12 cellular contexts compared by ENCODE assay signal in genomic region chr2:62266433-62267038, GRCh38.
DNase-seq lines count a peak whose midpoint lies in the region; ATAC-seq and TF ChIP-seq lines count a peak whose summit lies in the region.
"Had no signal": no experiment of that assay in that cellular context is flagged by ENCODE, and none has a peak within 500 bp of the region (broad histone marks: within the 10 kb centered on the region; RNA-seq: fewer than 3 reads in every experiment).

No MANE protein-coding gene starts in this region.

- H3K14ac ChIP-seq in mesenchymal stem cell (ENCODE audit: low read length in 2 of 2), result no peak overlapping the region

- DNase-seq in AG09309 (ENCODE audit: low read depth) (peak; percentile 51), endodermal cell (peak; percentile 62), mesenchymal stem cell (peak; percentile 92), upper lobe of right lung (no peak), NCI-H526 (lab: John Stamatoyannopoulos, UW) (no peak), NCI-H2081 treated with DMSO at 0.1 percent for 48 hours (lab: John Stamatoyannopoulos, UW) (no peak)
- DNase-seq in activated CD4-positive, alpha-beta T cell treated with anti-CD3 and anti-CD28 coated beads for 1 hour, result no peak
- DNase-seq: NCI-H1417 treated with DMSO at 0.1 percent for 48 hours had no signal

- H3K9me3 ChIP-seq in HUES6 (ENCODE audit: control insufficient read depth, insufficient read depth, low read depth, low read length), result peaks cover 11% of the 10 kb centered on the region
- H3K9me3 ChIP-seq in endodermal cell (ENCODE audit: control insufficient read depth, low read length), result no peaks in the 10 kb centered on the region
- H3K9me3 ChIP-seq in mesenchymal stem cell (ENCODE audit: control insufficient read depth, low read length), result no peaks in the 10 kb centered on the region
- H3K9me3 ChIP-seq in upper lobe of right lung, result no peaks in the 10 kb centered on the region
- H3K9me3 ChIP-seq: right atrium auricular region had no signal

- peak overlapping the region; percentile 48 for H4K91ac ChIP-seq in mesenchymal stem cell (ENCODE audit: low read length)

- H3K4me2 ChIP-seq in mesenchymal stem cell (ENCODE audit: low read length, poor library complexity, severe bottlenecking), result no peak overlapping the region

- H2BK120ac ChIP-seq in mesenchymal stem cell (ENCODE audit: low read depth, low read length), result no peak overlapping the region

- no peak overlapping the region for H2AFZ ChIP-seq in mesenchymal stem cell (ENCODE audit: low read depth, low read length)

- no peak overlapping the region for H2AK5ac ChIP-seq in mesenchymal stem cell (ENCODE audit: low read length, severe bottlenecking)

- H3K9me3 Mint-ChIP-seq in endodermal cell, result peaks cover 4% of the 10 kb centered on the region

- H3K4me3 ChIP-seq in AG09309 (ENCODE audit: control insufficient read depth, low read depth, low read length) (no peak overlapping the region), HUES6 (ENCODE audit: low read depth, low read length) (peak overlapping the region; percentile 27; the same call in 1 of the 2 replicates), endodermal cell (ENCODE audit: low read length) (no peak overlapping the region), mesenchymal stem cell (ENCODE audit: insufficient read depth in 1 of 2, low read depth in 1 of 2, low read length in 2 of 2) (no peak overlapping the region), upper lobe of right lung (no peak overlapping the region)
- H3K4me3 ChIP-seq: BLaER1 treated with 17β-estradiol and CSF1 and Interleukin-3, amounts not matched to agents 10 nM and 100 nM; right atrium auricular region had no signal

- H3K36me3 ChIP-seq in HUES6 (ENCODE audit: control insufficient read depth, insufficient read depth, low read length) (no peaks in the 10 kb centered on the region), endodermal cell (ENCODE audit: control insufficient read depth, insufficient read depth, low read length) (no peaks in the 10 kb centered on the region), mesenchymal stem cell (ENCODE audit: control insufficient read depth in 1 of 2, insufficient read depth in 2 of 2, low read depth in 1 of 2, low read length in 2 of 2) (no peaks in the 10 kb centered on the region), upper lobe of right lung (no peaks in the 10 kb centered on the region)
- H3K36me3 ChIP-seq: BLaER1 treated with 17β-estradiol and CSF1 and Interleukin-3, amounts not matched to agents 10 nM and 100 nM; right atrium auricular region had no signal

- peak overlapping the region; percentile 11 for H3K27ac Mint-ChIP-seq in endodermal cell

- no peak overlapping the region for H3K4me3 Mint-ChIP-seq in endodermal cell

- H3K18ac ChIP-seq in mesenchymal stem cell (ENCODE audit: low read depth in 1 of 2, low read length in 2 of 2), result peak overlapping the region; percentile 34 to 81

- no peaks in the 10 kb centered on the region for H3K36me3 Mint-ChIP-seq in endodermal cell (ENCODE audit: low read depth)

- ATAC-seq in upper lobe of right lung, result no peak

- TF ChIP-seq CTCF in AG09309 (IDR thresholded peaks at IDR 0.05; ENCODE audit: control insufficient read depth, insufficient read depth, low read depth, low read length, missing control alignments), result no peak
- TF ChIP-seq CTCF in endodermal cell (conservative IDR thresholded peaks at IDR 0.05), result no peak
- TF ChIP-seq CTCF in upper lobe of right lung (IDR thresholded peaks at IDR 0.05), result no peak

- peak overlapping the region; percentile 12 for H2BK15ac ChIP-seq in mesenchymal stem cell (ENCODE audit: low read depth, poor library complexity, severe bottlenecking)

- no peak overlapping the region for H2BK5ac ChIP-seq in mesenchymal stem cell (ENCODE audit: low read depth, low read length, poor library complexity, severe bottlenecking)

- H3K27me3 ChIP-seq in HUES6 (ENCODE audit: control insufficient read depth, insufficient read depth, low read length) (no peaks in the 10 kb centered on the region), endodermal cell (ENCODE audit: control insufficient read depth, insufficient read depth, low read length, poor library complexity, severe bottlenecking) (no peaks in the 10 kb centered on the region), mesenchymal stem cell (ENCODE audit: control insufficient read depth in 1 of 2, insufficient read depth in 1 of 2, low read length in 2 of 2) (no peaks in the 10 kb centered on the region), upper lobe of right lung (no peaks in the 10 kb centered on the region)
- H3K27me3 ChIP-seq: BLaER1 treated with 17β-estradiol and CSF1 and Interleukin-3, amounts not matched to agents 10 nM and 100 nM; right atrium auricular region had no signal

- 74 to 88% methylated on average over 3 to 7 of the region's 7 CpGs for WGBS in endodermal cell (ENCODE audit: insufficient coverage in 1 of 2, insufficient read length in 1 of 2), 2 experiments
- WGBS in mesenchymal stem cell, result 42% methylated on average over 7 of the region's 7 CpGs

- peak overlapping the region; percentile 91 for H4K8ac ChIP-seq in mesenchymal stem cell (ENCODE audit: low read length)

- H2BK12ac ChIP-seq in mesenchymal stem cell (ENCODE audit: low read length in 2 of 2), result peak overlapping the region; percentile 19 to 29

- no peaks in the 10 kb centered on the region for H3K79me1 ChIP-seq in mesenchymal stem cell (replicated peaks; ENCODE audit: low read length, poor library complexity, severe bottlenecking)

- H3K27me3 Mint-ChIP-seq in endodermal cell (ENCODE audit: insufficient read depth), result no peaks in the 10 kb centered on the region

- peaks cover 6% of the 10 kb centered on the region for H3K4me1 Mint-ChIP-seq in endodermal cell

- intact Hi-C loops in upper lobe of right lung (cut with DNase I), result no loop called here

- H3K23ac ChIP-seq in mesenchymal stem cell (ENCODE audit: low read length in 2 of 2), result no peak overlapping the region

- H3K27ac ChIP-seq in HUES6 (ENCODE audit: low read depth, low read length), result peak overlapping the region; percentile 17; the same call in 1 of the 2 replicates
- no peak overlapping the region for H3K27ac ChIP-seq in endodermal cell (ENCODE audit: low read depth, low read length)
- H3K27ac ChIP-seq in mesenchymal stem cell (ENCODE audit: low read length, poor library complexity, severe bottlenecking), result peak overlapping the region; percentile 42
- no peak overlapping the region for H3K27ac ChIP-seq in upper lobe of right lung
- H3K27ac ChIP-seq: epithelial cell of prostate, right atrium auricular region had no signal

- H3K4me1 ChIP-seq in HUES6 (ENCODE audit: control insufficient read depth, insufficient read depth, low read length), result peaks cover 7% of the 10 kb centered on the region
- no peaks in the 10 kb centered on the region for H3K4me1 ChIP-seq in endodermal cell (ENCODE audit: control insufficient read depth, insufficient read depth, low read length)
- peaks cover 4% of the 10 kb centered on the region for H3K4me1 ChIP-seq in mesenchymal stem cell (ENCODE audit: control insufficient read depth, insufficient read depth, low read depth, low read length)
- peaks cover 5% of the 10 kb centered on the region for H3K4me1 ChIP-seq in upper lobe of right lung

- H3K4ac ChIP-seq in mesenchymal stem cell (ENCODE audit: low read depth in 1 of 2, low read length in 2 of 2), result peak overlapping the region; percentile 47 to 49

- no peak overlapping the region for H3K9ac ChIP-seq in HUES6 (ENCODE audit: low read length)
- H3K9ac ChIP-seq in endodermal cell (ENCODE audit: extremely low read depth, low read length, poor library complexity, severe bottlenecking), result no peak overlapping the region
- H3K9ac ChIP-seq in mesenchymal stem cell (ENCODE audit: low read length), result no peak overlapping the region

Comparison
In these comparisons a context has a peak if more than half of its experiments do, and no peak if none do; other contexts are left out.
1. DNase-seq: peak in AG09309 (single experiment), endodermal cell (single experiment) and mesenchymal stem cell (single experiment); none in upper lobe of right lung (single experiment), activated CD4-positive, alpha-beta T cell treated with anti-CD3 and anti-CD28 coated beads for 1 hour (single experiment), NCI-H526 (0 of 2) and NCI-H2081 treated with DMSO at 0.1 percent for 48 hours (single experiment).
2. H3K27ac ChIP-seq: peak in HUES6 (single experiment) and mesenchymal stem cell (single experiment); none in endodermal cell (single experiment) and upper lobe of right lung (single experiment).